12 cellular contexts compared by ENCODE assay signal in genomic region chr5:93062548-93062947, GRCh38.
DNase-seq lines count a peak whose midpoint lies in the region; FAIRE-seq and TF ChIP-seq lines count a peak whose summit lies in the region.
"Had no signal": no experiment of that assay in that cellular context is flagged by ENCODE, and none has a peak within 500 bp of the region (broad histone marks: within the 10 kb centered on the region; RNA-seq: fewer than 3 reads in every experiment).

No MANE protein-coding gene starts in this region.

- H3K9me3 ChIP-seq in small intestine (ENCODE audit: control insufficient read depth, low read depth), result no peaks in the 10 kb centered on the region
- H3K9me3 ChIP-seq: adrenal gland, vagina had no signal

- CTCF ChIA-PET in RWPE1 (lab: Yijun Ruan, JAX), result interaction anchor here (0.6 to 0.7 kb wide), 3 partner anchors 45 to 1853 kb away, joined by 3 to 6 read pairs (median 4); no protein-coding TSS in a partner anchor

- H3K36me3 ChIP-seq in small intestine (ENCODE audit: control insufficient read depth in 2 of 2, insufficient read depth in 2 of 2, low read length in 2 of 2), result no peaks in the 10 kb centered on the region
- H3K36me3 ChIP-seq: adrenal gland, vagina had no signal

- POLR2A ChIA-PET in RWPE1 (lab: Yijun Ruan, JAX; ENCODE audit: low non-redundant PET), result no interaction called here

- no peaks in the 10 kb centered on the region for H3K4me1 ChIP-seq in small intestine (ENCODE audit: control insufficient read depth in 2 of 2, insufficient read depth in 1 of 2, low read depth in 1 of 2, low read length in 1 of 2)
- H3K4me1 ChIP-seq: adrenal gland, vagina had no signal

- FAIRE-seq in small intestine (lab: Jason Lieb, UNC), result no peak

- H3K27ac ChIP-seq in RWPE1, result no peak overlapping the region
- no peak overlapping the region for H3K27ac ChIP-seq in small intestine (ENCODE audit: low read depth in 1 of 2, low read length in 1 of 2)
- H3K27ac ChIP-seq: adrenal gland, vagina had no signal

- DNase-seq in Ammon's horn (ENCODE audit: low spot score), result peak; percentile 7
- no peak for DNase-seq in GM20000 (ENCODE audit: low spot score)
- DNase-seq in RWPE1 (ENCODE audit: low spot score), result peak; percentile 15
- DNase-seq in iPS DF 4.7 (ENCODE audit: extremely low read depth, low spot score), result peak; percentile 30
- no peak for DNase-seq in T-helper 1 cell
- DNase-seq in small intestine, result no peak
- no peak for DNase-seq in NCI-H2196 treated with DMSO at 0.1 percent for 48 hours (lab: John Stamatoyannopoulos, UW; ENCODE audit: unreplicated experiment)
- DNase-seq in GM19238 (ENCODE audit: insufficient read length, low spot score), result no peak
- DNase-seq: adrenal gland; CD4-positive, CD25-positive, alpha-beta regulatory T cell; NCI-H1930 had no signal

- no peak overlapping the region for H3K4me3 ChIP-seq in small intestine (ENCODE audit: low read depth in 1 of 2, low read length in 2 of 2)
- H3K4me3 ChIP-seq: adrenal gland, vagina had no signal

- no peaks in the 10 kb centered on the region for H3K27me3 ChIP-seq in small intestine (ENCODE audit: control insufficient read depth in 2 of 2, insufficient read depth in 2 of 2, low read length in 2 of 2)
- H3K27me3 ChIP-seq: adrenal gland, vagina had no signal

- peak; percentile 20 for TF ChIP-seq CTCF in GM20000 (IDR thresholded peaks at IDR 0.05; ENCODE audit: extremely low read depth, missing control alignments)
- no peak; the same call in 1 of the 2 replicates for TF ChIP-seq CTCF in RWPE1 (conservative IDR thresholded peaks at IDR 0.05; ENCODE audit: low read depth)

- 76 to 93% (median 86%) methylated on average over 1 of the region's 1 CpG for WGBS in small intestine, 3 donors

Comparison
In these comparisons a context has a peak if more than half of its experiments do, and no peak if none do; other contexts are left out.
1. DNase-seq: peak in Ammon's horn (single experiment), RWPE1 (single experiment) and iPS DF 4.7 (single experiment); none in GM20000 (single experiment), T-helper 1 cell (0 of 5), small intestine (single experiment), NCI-H2196 treated with DMSO at 0.1 percent for 48 hours (single experiment) and GM19238 (single experiment).